In the genomic region with DNA sequence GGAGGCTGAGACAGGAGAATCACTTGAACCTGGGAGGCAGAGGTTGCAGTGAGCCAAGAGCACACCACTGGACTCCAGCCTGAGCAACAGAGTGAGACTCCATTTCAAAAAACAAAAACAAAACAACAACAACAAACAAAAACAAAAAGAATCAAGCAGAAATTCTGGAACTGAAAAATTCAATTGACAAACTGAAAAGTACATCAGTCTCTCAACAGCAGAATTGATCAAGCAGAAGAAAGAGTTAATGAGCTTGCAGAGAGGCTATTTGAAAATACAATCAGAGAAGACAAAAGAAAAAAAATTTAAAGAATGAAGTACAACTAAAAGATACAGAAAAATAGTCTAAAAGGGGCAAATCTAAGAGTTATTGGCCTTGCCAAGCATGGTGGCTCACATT, we compare ENCODE assay signal across 2 cellular contexts.
TF ChIP-seq lines count a peak whose summit lies in the region.

No MANE protein-coding gene starts in this region.

TF ChIP-seq in HepG2, 621 proteins besides CTCF, POLR2A, EP300 and RAD21:
- peak; percentile 72; the same call in 1 of the 2 replicates for TF ChIP-seq ZNF160 (CRISPR knock-in tag; IDR thresholded peaks at IDR 0.05)
- TF ChIP-seq PAF1 (CRISPR knock-in tag; IDR thresholded peaks at IDR 0.05): no peak

TF ChIP-seq in K562, 482 proteins besides CTCF, POLR2A, EP300 and RAD21:
- peak; percentile 92 for TF ChIP-seq TRIM28 (IDR thresholded peaks at IDR 0.05)
- peak; percentile 32 for TF ChIP-seq NCOA4 (IDR thresholded peaks at IDR 0.05; ENCODE audit: partially characterized antibody)
- TF ChIP-seq MLLT1 (IDR thresholded peaks at IDR 0.05): 0 out of 4 replicates have a peak, but pooled peaks of 1 of the 2 experiments have one; percentile 23
- TF ChIP-seq, protein P1, sequence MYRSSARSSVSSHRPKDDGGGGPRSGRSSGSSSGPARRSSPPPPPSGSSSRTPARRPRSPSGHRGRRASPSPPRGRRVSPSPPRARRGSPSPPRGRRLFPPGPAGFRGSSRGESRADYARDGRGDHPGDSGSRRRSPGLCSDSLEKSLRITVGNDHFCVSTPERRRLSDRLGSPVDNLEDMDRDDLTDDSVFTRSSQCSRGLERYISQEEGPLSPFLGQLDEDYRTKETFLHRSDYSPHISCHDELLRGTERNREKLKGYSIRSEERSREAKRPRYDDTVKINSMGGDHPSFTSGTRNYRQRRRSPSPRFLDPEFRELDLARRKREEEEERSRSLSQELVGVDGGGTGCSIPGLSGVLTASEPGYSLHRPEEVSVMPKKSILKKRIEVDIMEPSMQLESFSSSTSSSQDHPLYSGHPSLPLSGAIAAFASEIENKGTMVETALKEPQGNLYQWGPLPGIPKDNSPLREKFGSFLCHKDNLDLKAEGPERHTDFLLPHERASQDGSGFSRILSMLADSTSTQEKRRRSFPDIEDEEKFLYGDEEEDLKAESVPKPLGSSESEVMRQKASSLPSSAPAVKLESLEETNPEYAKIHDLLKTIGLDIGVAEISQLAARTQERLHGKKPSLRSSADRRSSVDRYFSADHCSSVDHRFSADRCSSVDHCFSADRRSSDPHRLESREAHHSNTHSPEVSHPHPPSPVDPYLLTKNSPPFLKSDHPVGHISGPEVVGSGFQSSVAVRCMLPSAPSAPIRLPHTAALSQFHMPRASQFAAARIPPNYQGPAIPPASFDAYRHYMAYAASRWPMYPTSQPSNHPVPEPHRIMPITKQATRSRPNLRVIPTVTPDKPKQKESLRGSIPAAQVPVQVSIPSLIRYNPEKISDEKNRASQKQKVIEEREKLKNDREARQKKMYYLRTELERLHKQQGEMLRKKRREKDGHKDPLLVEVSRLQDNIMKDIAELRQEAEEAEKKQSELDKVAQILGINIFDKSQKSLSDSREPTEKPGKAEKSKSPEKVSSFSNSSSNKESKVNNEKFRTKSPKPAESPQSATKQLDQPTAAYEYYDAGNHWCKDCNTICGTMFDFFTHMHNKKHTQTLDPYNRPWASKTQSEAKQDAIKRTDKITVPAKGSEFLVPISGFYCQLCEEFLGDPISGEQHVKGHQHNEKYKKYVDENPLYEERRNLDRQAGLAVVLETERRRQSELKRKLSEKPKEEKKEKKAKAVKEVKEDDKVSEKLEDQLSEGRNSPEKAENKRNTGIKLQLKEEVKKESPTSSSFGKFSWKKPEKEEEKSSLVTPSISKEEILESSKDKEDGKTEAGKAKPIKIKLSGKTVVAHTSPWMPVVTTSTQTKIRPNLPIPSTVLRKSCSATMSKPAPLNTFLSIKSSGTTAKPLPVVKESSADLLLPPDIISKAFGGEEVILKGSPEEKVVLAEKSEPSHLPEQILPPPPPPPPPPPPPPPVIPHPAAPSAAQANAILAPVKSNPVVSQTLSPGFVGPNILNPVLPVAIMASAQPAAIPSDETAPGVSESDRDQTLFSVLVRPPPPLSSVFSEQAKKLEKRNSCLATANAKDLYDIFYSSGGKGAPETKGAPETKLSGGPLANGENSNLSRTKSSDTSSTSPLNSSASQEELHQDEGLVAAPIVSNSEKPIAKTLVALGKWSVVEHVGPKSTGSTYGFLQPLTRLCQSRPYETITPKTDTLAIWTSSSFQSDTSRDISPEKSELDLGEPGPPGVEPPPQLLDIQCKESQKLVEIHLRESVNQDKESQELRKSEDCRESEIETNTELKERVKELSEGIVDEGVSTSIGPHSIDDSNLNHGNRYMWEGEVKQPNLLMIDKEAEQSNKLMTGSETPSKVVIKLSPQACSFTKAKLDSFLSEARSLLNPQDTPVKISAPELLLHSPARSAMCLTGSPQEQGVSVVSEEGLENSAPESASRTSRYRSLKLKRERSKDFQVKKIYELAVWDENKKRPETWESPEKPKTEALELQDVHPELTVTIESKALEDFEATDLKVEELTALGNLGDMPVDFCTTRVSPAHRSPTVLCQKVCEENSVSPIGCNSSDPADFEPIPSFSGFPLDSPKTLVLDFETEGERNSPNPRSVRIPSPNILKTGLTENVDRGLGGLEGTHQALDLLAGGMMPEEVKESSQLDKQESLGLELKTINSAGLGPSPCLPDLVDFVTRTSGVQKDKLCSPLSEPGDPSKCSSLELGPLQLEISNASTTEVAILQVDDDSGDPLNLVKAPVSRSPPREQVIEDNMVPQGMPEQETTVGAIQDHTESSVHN (IDR thresholded peaks at IDR 0.05; ENCODE audit: borderline replicate concordance in 1 of 2, low read depth in 1 of 2): no peak
- TF ChIP-seq, protein P2, sequence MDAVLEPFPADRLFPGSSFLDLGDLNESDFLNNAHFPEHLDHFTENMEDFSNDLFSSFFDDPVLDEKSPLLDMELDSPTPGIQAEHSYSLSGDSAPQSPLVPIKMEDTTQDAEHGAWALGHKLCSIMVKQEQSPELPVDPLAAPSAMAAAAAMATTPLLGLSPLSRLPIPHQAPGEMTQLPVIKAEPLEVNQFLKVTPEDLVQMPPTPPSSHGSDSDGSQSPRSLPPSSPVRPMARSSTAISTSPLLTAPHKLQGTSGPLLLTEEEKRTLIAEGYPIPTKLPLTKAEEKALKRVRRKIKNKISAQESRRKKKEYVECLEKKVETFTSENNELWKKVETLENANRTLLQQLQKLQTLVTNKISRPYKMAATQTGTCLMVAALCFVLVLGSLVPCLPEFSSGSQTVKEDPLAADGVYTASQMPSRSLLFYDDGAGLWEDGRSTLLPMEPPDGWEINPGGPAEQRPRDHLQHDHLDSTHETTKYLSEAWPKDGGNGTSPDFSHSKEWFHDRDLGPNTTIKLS (IDR thresholded peaks at IDR 0.05; ENCODE audit: borderline replicate concordance, low read depth): no peak
- peak; percentile 41 to 60; a peak in 2 of 4 replicates for TF ChIP-seq TRIM24 (IDR thresholded peaks at IDR 0.05)
- peak; percentile 69 for TF ChIP-seq HLTF (IDR thresholded peaks at IDR 0.05)
- peak; percentile 45 for TF ChIP-seq ZNF280A (IDR thresholded peaks at IDR 0.05; ENCODE audit: low read depth, partially characterized antibody)
- peak in 1 of 2 experiments; percentile 46; a peak in 1 of 3 replicates for TF ChIP-seq CBX3 (IDR thresholded peaks at IDR 0.05; ENCODE audit: borderline replicate concordance in 1 of 2, low read length in 2 of 2)
